ENCODE assay signal across 10 cellular contexts in genomic region chr3:134357261-134357913, GRCh38. TPM values are rescaled to one million over a fixed set of nuclear protein-coding genes. Genes with fewer than 3 reads are reported as not detected.
DNase-seq lines count a peak whose midpoint lies in the region; ATAC-seq and TF ChIP-seq lines count a peak whose summit lies in the region.
"Had no signal": no experiment of that assay in that cellular context is flagged by ENCODE, and none has a peak within 500 bp of the region (broad histone marks: within the 10 kb centered on the region; RNA-seq: fewer than 3 reads in every experiment).

No MANE protein-coding gene starts in this region.

- H3K4me3 Mint-ChIP-seq in WTC11 (no peak overlapping the region), progenitor cell of endocrine pancreas (ENCODE audit: low read depth) (no peak overlapping the region)
- H3K4me3 Mint-ChIP-seq in activated CD4-positive, alpha-beta T cell treated with anti-CD3 and anti-CD28 coated beads, Interleukin-2, amount 10 ng/mL, durations not matched to agents 24 days and 14 days: no peak overlapping the region

- TF ChIP-seq CTCF in AG10803 (conservative IDR thresholded peaks at IDR 0.05; ENCODE audit: low read length): no peak
- no peak for TF ChIP-seq CTCF in WTC11 (IDR thresholded peaks at IDR 0.05)
- TF ChIP-seq CTCF in left ventricle myocardium inferior (IDR thresholded peaks at IDR 0.05; ENCODE audit: borderline replicate concordance): no peak
- TF ChIP-seq CTCF in progenitor cell of endocrine pancreas (IDR thresholded peaks at IDR 0.05; ENCODE audit: unreplicated experiment): no peak

- H3K27me3 Mint-ChIP-seq in WTC11 (ENCODE audit: low read depth) (no peaks in the 10 kb centered on the region), progenitor cell of endocrine pancreas (no peaks in the 10 kb centered on the region)
- peaks cover under 1% of the 10 kb centered on the region for H3K27me3 Mint-ChIP-seq in activated CD4-positive, alpha-beta T cell treated with anti-CD3 and anti-CD28 coated beads, Interleukin-2, amount 10 ng/mL, durations not matched to agents 24 days and 14 days

- POLR2A ChIA-PET in WTC11 (lab: Charles Lee): interaction anchor here (1.0 to 1.7 kb wide), 5 partner anchors 9 to 116 kb away, joined by 3 to 4 read pairs (median 3); no protein-coding TSS in a partner anchor

- DNase-seq in AG10803 (ENCODE audit: low read depth): peak; percentile 52
- peak; percentile 9 for DNase-seq in WTC11 (ENCODE audit: low spot score)
- DNase-seq in left ventricle myocardium inferior: no peak
- no peak for DNase-seq in progenitor cell of endocrine pancreas (ENCODE audit: low spot score, unreplicated experiment)
- no peak for DNase-seq in H4 (ENCODE audit: low spot score)
- DNase-seq in G401 (ENCODE audit: low spot score): no peak
- DNase-seq in OCI-M2 (lab: John Stamatoyannopoulos, UW; ENCODE audit: unreplicated experiment): no peak
- no peak for DNase-seq in activated CD4-positive, alpha-beta T cell treated with anti-CD3 and anti-CD28 coated beads, Interleukin-2, amount 10 ng/mL, durations not matched to agents 24 days and 14 days
- DNase-seq: activated CD4-positive, alpha-beta T cell treated with anti-CD3 and anti-CD28 coated beads, Interleukin-2, amount 50 U/mL, for 4 hours; anterior cingulate cortex had no signal

- H3K4me1 Mint-ChIP-seq in WTC11 (peaks cover 27% of the 10 kb centered on the region), progenitor cell of endocrine pancreas (ENCODE audit: low read depth) (peaks cover 21% of the 10 kb centered on the region)
- no peaks in the 10 kb centered on the region for H3K4me1 Mint-ChIP-seq in activated CD4-positive, alpha-beta T cell treated with anti-CD3 and anti-CD28 coated beads, Interleukin-2, amount 10 ng/mL, durations not matched to agents 24 days and 14 days

- no peaks in the 10 kb centered on the region for H3K9me3 ChIP-seq in left ventricle myocardium inferior (replicated peaks)

- peaks cover 100% of the 10 kb centered on the region for H3K4me1 ChIP-seq in left ventricle myocardium inferior

- intact Hi-C loops in left ventricle myocardium inferior (cut with micrococcal nuclease): no loop called here
- intact Hi-C loops in activated CD4-positive, alpha-beta T cell treated with anti-CD3 and anti-CD28 coated beads, Interleukin-2, amount 10 ng/mL, durations not matched to agents 24 days and 14 days (cut with micrococcal nuclease): no loop called here

- no peaks in the 10 kb centered on the region for H3K27me3 ChIP-seq in left ventricle myocardium inferior (ENCODE audit: low read depth)

- H3K27ac Mint-ChIP-seq in WTC11 (peak overlapping the region; percentile 82), progenitor cell of endocrine pancreas (peak overlapping the region; percentile 85)
- no peak overlapping the region for H3K27ac Mint-ChIP-seq in activated CD4-positive, alpha-beta T cell treated with anti-CD3 and anti-CD28 coated beads, Interleukin-2, amount 10 ng/mL, durations not matched to agents 24 days and 14 days

- H3K9me3 Mint-ChIP-seq in WTC11 (no peaks in the 10 kb centered on the region), progenitor cell of endocrine pancreas (ENCODE audit: low read depth) (no peaks in the 10 kb centered on the region)
- H3K9me3 Mint-ChIP-seq in activated CD4-positive, alpha-beta T cell treated with anti-CD3 and anti-CD28 coated beads, Interleukin-2, amount 10 ng/mL, durations not matched to agents 24 days and 14 days: no peaks in the 10 kb centered on the region

- ATAC-seq in WTC11: no peak

- peak overlapping the region; percentile 100 for H3K27ac ChIP-seq in left ventricle myocardium inferior (replicated peaks)

- CTCF ChIA-PET in WTC11 (lab: Charles Lee): interaction anchor here (1.4 to 1.9 kb wide), 3 partner anchors 19 to 49 kb away, joined by 7 to 10 read pairs (median 8); no protein-coding TSS in a partner anchor

- H3K36me3 ChIP-seq in left ventricle myocardium inferior: peaks cover 91% of the 10 kb centered on the region

- in situ Hi-C loops in G401 (cut with HindIII; ENCODE audit: low sequenced_read_pairs): no loop called here

- H3K4me3 ChIP-seq in AG10803 (ENCODE audit: low read length): no peak overlapping the region; the same call in 1 of the 2 replicates
- no peak overlapping the region for H3K4me3 ChIP-seq in left ventricle myocardium inferior

- H3K36me3 Mint-ChIP-seq in WTC11: peaks cover 73% of the 10 kb centered on the region
- peaks cover 32% of the 10 kb centered on the region for H3K36me3 Mint-ChIP-seq in progenitor cell of endocrine pancreas (ENCODE audit: insufficient read depth)
- no peaks in the 10 kb centered on the region for H3K36me3 Mint-ChIP-seq in activated CD4-positive, alpha-beta T cell treated with anti-CD3 and anti-CD28 coated beads, Interleukin-2, amount 10 ng/mL, durations not matched to agents 24 days and 14 days (ENCODE audit: low read depth)

TF ChIP-seq in WTC11, 78 proteins besides CTCF, POLR2A, EP300 and RAD21:
- TF ChIP-seq FOXP1 (CRISPR knock-in tag; IDR thresholded peaks at IDR 0.05; ENCODE audit: borderline replicate concordance) (no peak), ZNF396 (CRISPR knock-in tag; IDR thresholded peaks at IDR 0.05; ENCODE audit: borderline replicate concordance) (no peak), EMX1 (CRISPR knock-in tag; IDR thresholded peaks at IDR 0.05) (no peak), ZNF671 (CRISPR knock-in tag; IDR thresholded peaks at IDR 0.05) (no peak), ARID4B (CRISPR knock-in tag; IDR thresholded peaks at IDR 0.05; ENCODE audit: borderline replicate concordance) (no peak), TP53 (CRISPR knock-in tag; IDR thresholded peaks at IDR 0.05) (no peak), CBFB (CRISPR knock-in tag; IDR thresholded peaks at IDR 0.05; ENCODE audit: low read depth) (no peak), E2F5 (CRISPR knock-in tag; IDR thresholded peaks at IDR 0.05) (no peak)
TF ChIP-seq in WTC11: peak in this region for 0.

RNA-seq across cellular contexts. Expression of gene AMOTL2, which starts 16.9 kb away (rescaled TPM):
- total RNA-seq in WTC11 (2021): 76.9 to 85.4 TPM (median 79.9 TPM) in 3 replicates
- total RNA-seq in left ventricle myocardium inferior: 44.4 TPM
- 93.2 and 94.4 TPM in 2 replicates for total RNA-seq in progenitor cell of endocrine pancreas
- 21.5 and 23.0 TPM in 2 replicates for total RNA-seq in H4 (2014; rRNA removed; shearing (Covaris generic))
- 177 and 190 TPM in 2 replicates for total RNA-seq in G401 (2014; rRNA removed; shearing (Covaris generic))
- not detected in 2 replicates for total RNA-seq in activated CD4-positive, alpha-beta T cell treated with anti-CD3 and anti-CD28 coated beads, Interleukin-2, amount 10 ng/mL, durations not matched to agents 24 days and 14 days

Comparison
In these comparisons a context has a peak if more than half of its experiments do, and no peak if none do; other contexts are left out.
1. DNase-seq: peak in AG10803 (single experiment) and WTC11 (single experiment); none in left ventricle myocardium inferior (single experiment), progenitor cell of endocrine pancreas (single experiment), H4 (single experiment), G401 (single experiment), OCI-M2 (single experiment) and activated CD4-positive, alpha-beta T cell treated with anti-CD3 and anti-CD28 coated beads, Interleukin-2, amount 10 ng/mL, durations not matched to agents 24 days and 14 days (single experiment).
2. RNA of gene AMOTL2, which starts 16.9 kb away (total RNA-seq): 177 to 190 TPM in G401, 93.2 to 94.4 TPM in progenitor cell of endocrine pancreas, 76.9 to 85.4 TPM in WTC11, 44.4 TPM in left ventricle myocardium inferior (single experiment) and 21.5 to 23.0 TPM in H4; not detected in activated CD4-positive, alpha-beta T cell treated with anti-CD3 and anti-CD28 coated beads, Interleukin-2, amount 10 ng/mL, durations not matched to agents 24 days and 14 days; every median in the first group is over 10 times any median in the second.